1 cellular context compared by ENCODE assay signal in genomic region chr16:4271176-4272113, GRCh38.
TF ChIP-seq lines count a peak whose summit lies in the region.

No MANE protein-coding gene starts in this region.

TF ChIP-seq in HepG2, 621 proteins besides CTCF, POLR2A, EP300 and RAD21 (continued from another document and continues in another):
- TF ChIP-seq ZNF687 (CRISPR knock-in tag; IDR thresholded peaks at IDR 0.05) (peak; percentile 99), HNRNPLL (IDR thresholded peaks at IDR 0.05; ENCODE audit: low read depth, low read length, poor library complexity, severe bottlenecking) (peak; percentile 31), EZH2 (conservative IDR thresholded peaks at IDR 0.05; ENCODE audit: low read depth, low read length) (no peak), RNF2 (conservative IDR thresholded peaks at IDR 0.05; ENCODE audit: low read depth) (peak; percentile 63), MXD3 (CRISPR knock-in tag; IDR thresholded peaks at IDR 0.05) (peak; percentile 92), GRHL1 (CRISPR knock-in tag; conservative IDR thresholded peaks at IDR 0.05) (no peak), ZBTB33 (CRISPR knock-in tag; IDR thresholded peaks at IDR 0.05) (peak; percentile 41), POLR2G (IDR thresholded peaks at IDR 0.05; ENCODE audit: low read depth, low read length) (peak; percentile 88), FOXO4 (CRISPR knock-in tag; conservative IDR thresholded peaks at IDR 0.05) (no peak), ZNF12 (CRISPR knock-in tag; IDR thresholded peaks at IDR 0.05) (peak; percentile 16; the same call in 1 of the 2 replicates), ZNF570 (CRISPR knock-in tag; IDR thresholded peaks at IDR 0.05; ENCODE audit: borderline replicate concordance) (no peak), PAX8 (CRISPR knock-in tag; IDR thresholded peaks at IDR 0.05; ENCODE audit: borderline replicate concordance) (0 out of 2 replicates have a peak, but pooled peaks have one; percentile 83), ZNF329 (CRISPR knock-in tag; IDR thresholded peaks at IDR 0.05; ENCODE audit: low read depth) (peak; percentile 72; the same call in 1 of the 2 replicates), MYNN (CRISPR knock-in tag; IDR thresholded peaks at IDR 0.05; ENCODE audit: low read depth) (no peak; the same call in 1 of the 2 replicates), ARID4A (CRISPR knock-in tag; IDR thresholded peaks at IDR 0.05; ENCODE audit: borderline replicate concordance) (peak; percentile 71), U2AF2 (IDR thresholded peaks at IDR 0.05; ENCODE audit: low read depth, low read length) (no peak), ZNF207 (IDR thresholded peaks at IDR 0.05; ENCODE audit: borderline replicate concordance) (no peak), CREB1 (IDR thresholded peaks at IDR 0.05) (no peak), CREB1 (CRISPR knock-in tag; IDR thresholded peaks at IDR 0.05) (no peak; the same call in 1 of the 2 replicates), CREBL2 (CRISPR knock-in tag; IDR thresholded peaks at IDR 0.05; ENCODE audit: borderline replicate concordance) (peak; percentile 30; the same call in 1 of the 2 replicates), ELF1 (CRISPR knock-in tag; IDR thresholded peaks at IDR 0.05) (0 out of 2 replicates have a peak, but pooled peaks have one; percentile 0), ATF3 (CRISPR knock-in tag; IDR thresholded peaks at IDR 0.05) (no peak), GLMP (CRISPR knock-in tag; IDR thresholded peaks at IDR 0.05; ENCODE audit: borderline replicate concordance) (no peak), FOXM1 (CRISPR knock-in tag; IDR thresholded peaks at IDR 0.05) (no peak), ONECUT2 (CRISPR knock-in tag; IDR thresholded peaks at IDR 0.05) (no peak), ARID2 (CRISPR knock-in tag; IDR thresholded peaks at IDR 0.05; ENCODE audit: borderline replicate concordance) (peak; percentile 82; the same call in 1 of the 2 replicates), ZNF510 (CRISPR knock-in tag; IDR thresholded peaks at IDR 0.05; ENCODE audit: low read depth) (no peak), ZBTB7A (CRISPR knock-in tag; IDR thresholded peaks at IDR 0.05) (no peak), ZNF17 (CRISPR knock-in tag; IDR thresholded peaks at IDR 0.05) (0 out of 2 replicates have a peak, but pooled peaks have one; percentile 35), NFIC (IDR thresholded peaks at IDR 0.05; ENCODE audit: low read length) (no peak), ZNF143 (CRISPR knock-in tag; IDR thresholded peaks at IDR 0.05) (peak; percentile 92), MBNL3 (CRISPR knock-in tag; conservative IDR thresholded peaks at IDR 0.05) (no peak), KAT2B (IDR thresholded peaks at IDR 0.05; ENCODE audit: borderline replicate concordance, low read depth, low read length) (no peak), MBD4 (IDR thresholded peaks at IDR 0.05; ENCODE audit: borderline replicate concordance, low read length) (no peak), ZNF224 (CRISPR knock-in tag; IDR thresholded peaks at IDR 0.05) (0 out of 2 replicates have a peak, but pooled peaks have one; percentile 83), HBP1 (CRISPR knock-in tag; IDR thresholded peaks at IDR 0.05; ENCODE audit: low read depth) (peak; percentile 50), MTA3 (CRISPR knock-in tag; IDR thresholded peaks at IDR 0.05) (no peak), MXD1 (CRISPR knock-in tag; IDR thresholded peaks at IDR 0.05) (peak; percentile 96)
